8 cellular contexts compared by ENCODE assay signal in genomic region chr20:44650777-44651493, GRCh38. TPM values are rescaled to one million over a fixed set of nuclear protein-coding genes. Genes with fewer than 3 reads are reported as not detected.
DNase-seq lines count a peak whose midpoint lies in the region; ATAC-seq and TF ChIP-seq lines count a peak whose summit lies in the region.

No MANE protein-coding gene starts in this region.

- H3K9me3 ChIP-seq in effector memory CD4-positive, alpha-beta T cell (ENCODE audit: control insufficient read depth, low read length): no peaks in the 10 kb centered on the region

- peak overlapping the region; percentile 73 for H3K4me3 ChIP-seq in WI38 (ENCODE audit: low read depth, low read length)
- peak overlapping the region; percentile 92 for H3K4me3 ChIP-seq in effector memory CD4-positive, alpha-beta T cell (ENCODE audit: insufficient read depth, low read depth, low read length, poor library complexity, severe bottlenecking)

- no peaks in the 10 kb centered on the region for H3K36me3 ChIP-seq in effector memory CD4-positive, alpha-beta T cell (ENCODE audit: control insufficient read depth, insufficient read depth, low read length)

- intact Hi-C loops in natural killer cell (cut with micrococcal nuclease): loop anchor here (1.0 kb wide), 1 partner anchor 8 kb away; no protein-coding TSS in a partner anchor

- H3K4me1 ChIP-seq in effector memory CD4-positive, alpha-beta T cell (ENCODE audit: control insufficient read depth, insufficient read depth, low read length, poor library complexity, severe bottlenecking): peaks cover 55% of the 10 kb centered on the region

- H3K27me3 ChIP-seq in effector memory CD4-positive, alpha-beta T cell (replicated peaks; ENCODE audit: control insufficient read depth, insufficient read depth, low read length, poor library complexity, severe bottlenecking): no peaks in the 10 kb centered on the region

- H3K36me3 Mint-ChIP-seq in natural killer cell: no peaks in the 10 kb centered on the region

- peak overlapping the region; percentile 75 for H3K27ac ChIP-seq in effector memory CD4-positive, alpha-beta T cell (ENCODE audit: insufficient read depth, low read length, poor library complexity, severe bottlenecking)

- no peaks in the 10 kb centered on the region for H3K9me3 Mint-ChIP-seq in natural killer cell

- ATAC-seq in natural killer cell (peak; percentile 39 to 62 (median 54)), GM21529 (IDR thresholded peaks at IDR 0.05; ENCODE audit: unreplicated experiment) (no peak)

- TF ChIP-seq CTCF in GM20000 (IDR thresholded peaks at IDR 0.05; ENCODE audit: extremely low read depth, missing control alignments) (no peak), WI38 (IDR thresholded peaks at IDR 0.05; ENCODE audit: low read depth, low read length) (no peak), natural killer cell (IDR thresholded peaks at IDR 0.05) (no peak)

- DNase-seq in GM20000 (ENCODE audit: low spot score): peak; percentile 36
- peak in 1 of 3 donors; percentile 16 for DNase-seq in effector memory CD4-positive, alpha-beta T cell
- peak; percentile 37 for DNase-seq in natural killer cell
- DNase-seq in pons (ENCODE audit: low spot score): no peak
- DNase-seq in SK-N-DZ (ENCODE audit: low spot score): no peak
- no peak for DNase-seq in NCI-H2196 (lab: John Stamatoyannopoulos, UW; ENCODE audit: unreplicated experiment)

- H3K27me3 Mint-ChIP-seq in natural killer cell (ENCODE audit: low read depth in 2 of 2): no peaks in the 10 kb centered on the region

- peak overlapping the region; percentile 93 for H3K4me3 Mint-ChIP-seq in natural killer cell

- H3K4me1 Mint-ChIP-seq in natural killer cell: peaks cover 54 to 57% of the 10 kb centered on the region in 2 donors

- peak overlapping the region; percentile 85 to 89 for H3K27ac Mint-ChIP-seq in natural killer cell

RNA-seq across cellular contexts. Expression of gene ADA, which starts 0.6 kb away (rescaled TPM):
- total RNA-seq in natural killer cell: 10 to 100 TPM; 71.7 to 94.2 (median 73.9) TPM
- polyA plus RNA-seq in SK-N-DZ (2014; cell fraction: cytosol; rRNA removed): 3.1 and 4.4 TPM in 2 replicates
- 4.5 and 5.8 TPM in 2 replicates for polyA plus RNA-seq in SK-N-DZ (2014; cell fraction: nucleus; rRNA removed)

Comparison
In these comparisons a context has a peak if more than half of its experiments do, and no peak if none do; other contexts are left out.
1. DNase-seq: peak in GM20000 (single experiment) and natural killer cell (single experiment); none in pons (single experiment), SK-N-DZ (single experiment) and NCI-H2196 (single experiment).